Comparison of ENCODE assay signal across 22 cellular contexts in the genomic region with DNA sequence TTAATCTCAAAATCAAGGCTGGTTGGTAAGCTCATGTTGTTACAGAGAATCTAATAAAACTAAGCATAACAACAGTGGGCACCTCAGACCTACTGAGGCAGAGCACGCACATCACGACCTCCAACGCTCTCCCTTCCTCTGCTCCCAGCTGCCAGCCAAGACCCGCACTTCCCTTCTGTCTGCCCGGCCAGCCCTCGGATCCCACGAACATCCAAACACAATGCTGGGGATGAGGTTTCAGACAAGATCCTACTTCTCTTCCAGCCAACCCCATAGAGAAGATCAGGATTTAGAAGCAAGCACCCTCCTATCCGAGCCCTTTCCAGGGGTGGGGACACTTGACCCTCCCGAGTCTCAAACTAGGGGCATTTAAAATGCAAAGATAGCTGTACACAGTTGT.
"Had no signal": no experiment of that assay in that cellular context is flagged by ENCODE, and none has a peak within 500 bp of the region (broad histone marks: within the 10 kb centered on the region; RNA-seq: fewer than 3 reads in every experiment).

No MANE protein-coding gene starts in this region.

- H3K4me3 Mint-ChIP-seq: immature natural killer cell, memory B cell, naive B cell, nephron had no signal

- H3K4me3 ChIP-seq: dorsolateral prefrontal cortex, heart right ventricle, left ventricle myocardium inferior, lower lobe of right lung, ovary, tibial artery, upper lobe of left lung, uterus had no signal

- H3K27me3 Mint-ChIP-seq: memory B cell, naive B cell had no signal

- H3K4me1 Mint-ChIP-seq: memory B cell had no signal

- ATAC-seq: heart right ventricle; left cardiac atrium; lower lobe of right lung; stimulated activated naive CD8-positive, alpha-beta T cell treated with anti-CD3 and anti-CD28 coated beads, Interleukin-15, Interleukin-2, amounts not matched to agents 100 U/mL and 50 U/mL, for 24 hours had no signal

- H3K27ac Mint-ChIP-seq: immature natural killer cell, memory B cell, nephron had no signal

- H3K9me3 Mint-ChIP-seq: immature natural killer cell, memory B cell, naive B cell, nephron had no signal

- H3K36me3 ChIP-seq: ovary, uterus had no signal

- H3K4me1 ChIP-seq: left ventricle myocardium inferior, lower lobe of right lung, upper lobe of left lung, uterus had no signal

- H3K27me3 ChIP-seq: dorsolateral prefrontal cortex, heart right ventricle, ovary, tibial artery, upper lobe of left lung, uterus had no signal

- H3K27ac ChIP-seq: dorsolateral prefrontal cortex, heart right ventricle, left ventricle myocardium inferior, lower lobe of right lung, neutrophil, ovary, tibial artery, upper lobe of left lung, uterus had no signal

- H3K9me3 ChIP-seq: heart right ventricle, left ventricle myocardium inferior, lower lobe of right lung, neutrophil, ovary, tibial artery, upper lobe of left lung, uterus had no signal

- DNase-seq: central memory CD4-positive, alpha-beta T cell; cortex of kidney; dorsolateral prefrontal cortex; effector CD8-positive, alpha-beta T cell; foreskin melanocyte; heart right ventricle; immature natural killer cell; kidney; left cardiac atrium; left ventricle myocardium inferior; lower lobe of right lung; midbrain; naive B cell; ovary; stimulated activated CD4-positive, alpha-beta T cell treated with anti-CD3 and anti-CD28 coated beads, Interleukin-2, amount 100 ng/mL, for 48 hours; stimulated activated naive CD8-positive, alpha-beta T cell treated with anti-CD3 and anti-CD28 coated beads, Interleukin-15, Interleukin-2, amounts not matched to agents 100 U/mL and 50 U/mL, for 24 hours; tibial artery; upper lobe of left lung; uterus had no signal
